Comparison of ENCODE assay signal across 21 cellular contexts in genomic region chr1:191348328-191348727, GRCh38.
"Had no signal": no experiment of that assay in that cellular context is flagged by ENCODE, and none has a peak within 500 bp of the region (broad histone marks: within the 10 kb centered on the region; RNA-seq: fewer than 3 reads in every experiment).

No MANE protein-coding gene starts in this region.

- H3K4me2 ChIP-seq: neural progenitor cell had no signal

- H3K4me3 Mint-ChIP-seq: effector memory CD8-positive, alpha-beta T cell; memory B cell; mesothelial cell of epicardium; naive B cell; nephron; neural progenitor cell; stimulated activated naive B cell treated with anti-CD40 and anti-IgM and Interleukin-4, amounts not matched to agents 10 μg/mL and 1 μg/mL and 100 μg/mL, for 72 hours; stimulated activated naive CD8-positive, alpha-beta T cell treated with anti-CD3 and anti-CD28 coated beads, Interleukin-15, Interleukin-2, amounts not matched to agents 100 ng/mL and 50 ng/mL, for 24 hours had no signal

- H3K9me3 Mint-ChIP-seq: memory B cell had no signal

- H3K27me3 ChIP-seq: neural progenitor cell, right atrium auricular region, sigmoid colon, tibial nerve, upper lobe of left lung had no signal

- H3K27me3 Mint-ChIP-seq: effector memory CD8-positive, alpha-beta T cell; memory B cell; naive B cell; progenitor cell of endocrine pancreas; stimulated activated naive B cell treated with anti-CD40 and anti-IgM and Interleukin-4, amounts not matched to agents 10 μg/mL and 1 μg/mL and 100 μg/mL, for 72 hours; stimulated activated naive CD8-positive, alpha-beta T cell treated with anti-CD3 and anti-CD28 coated beads, Interleukin-15, Interleukin-2, amounts not matched to agents 100 ng/mL and 50 ng/mL, for 24 hours had no signal

- H3K4me3 ChIP-seq: lung, mucosa of descending colon, neural progenitor cell, right atrium auricular region, sigmoid colon, thoracic aorta, tibial nerve, upper lobe of left lung had no signal

- ATAC-seq: effector memory CD8-positive, alpha-beta T cell; left cardiac atrium; mucosa of descending colon; stimulated activated naive B cell treated with anti-CD40 and anti-IgM and Interleukin-4, amounts not matched to agents 10 μg/mL and 1 μg/mL and 100 μg/mL, for 72 hours had no signal

- H3K9ac ChIP-seq: neural progenitor cell, parathyroid adenoma had no signal

- H3K9me3 ChIP-seq: mucosa of descending colon, right atrium auricular region, sigmoid colon, thoracic aorta, tibial nerve, upper lobe of left lung had no signal

- DNase-seq: cerebellar nuclear complex; cortex of kidney; effector memory CD8-positive, alpha-beta T cell; left cardiac atrium; mucosa of descending colon; naive B cell; sigmoid colon; stimulated activated CD4-positive, alpha-beta T cell treated with anti-CD3 and anti-CD28 coated beads, Interleukin-4, amount 100 ng/mL, for 4 hours; stimulated activated naive B cell treated with anti-CD40 and anti-IgM and Interleukin-4, amounts not matched to agents 10 μg/mL and 1 μg/mL and 100 μg/mL, for 72 hours; upper lobe of left lung had no signal

- H3K4me1 Mint-ChIP-seq: memory B cell; naive B cell; nephron; neural progenitor cell; stimulated activated naive B cell treated with anti-CD40 and anti-IgM and Interleukin-4, amounts not matched to agents 10 μg/mL and 1 μg/mL and 100 μg/mL, for 72 hours had no signal

- H3K4me1 ChIP-seq: neural progenitor cell, parathyroid adenoma, right atrium auricular region, sigmoid colon, tibial nerve, upper lobe of left lung had no signal

- H3K27ac Mint-ChIP-seq: effector memory CD8-positive, alpha-beta T cell; memory B cell; mesothelial cell of epicardium; naive B cell; nephron; neural progenitor cell; progenitor cell of endocrine pancreas; stimulated activated naive B cell treated with anti-CD40 and anti-IgM and Interleukin-4, amounts not matched to agents 10 μg/mL and 1 μg/mL and 100 μg/mL, for 72 hours; stimulated activated naive CD8-positive, alpha-beta T cell treated with anti-CD3 and anti-CD28 coated beads, Interleukin-15, Interleukin-2, amounts not matched to agents 100 ng/mL and 50 ng/mL, for 24 hours had no signal

- H3K27ac ChIP-seq: neural progenitor cell, parathyroid adenoma, right atrium auricular region, sigmoid colon, thoracic aorta, tibial nerve, upper lobe of left lung had no signal

- H3K36me3 Mint-ChIP-seq: memory B cell; mesothelial cell of epicardium; naive B cell; neural progenitor cell; stimulated activated naive B cell treated with anti-CD40 and anti-IgM and Interleukin-4, amounts not matched to agents 10 μg/mL and 1 μg/mL and 100 μg/mL, for 72 hours had no signal

- H3K79me2 ChIP-seq: parathyroid adenoma had no signal

- H3K36me3 ChIP-seq: neural progenitor cell, right atrium auricular region, sigmoid colon, thoracic aorta, tibial nerve, upper lobe of left lung had no signal
